In genomic region chr6:109447878-109448555, GRCh38 we compare ENCODE assay signal across 8 cellular contexts. TPM values are rescaled to one million over a fixed set of nuclear protein-coding genes. Genes with fewer than 3 reads are reported as not detected.
A peak's percentile ranks its signal among the peaks of the same experiment; 100 is the strongest.
DNase-seq lines count a peak whose midpoint lies in the region; ATAC-seq and TF ChIP-seq lines count a peak whose summit lies in the region.
"Had no signal": no experiment of that assay in that cellular context is flagged by ENCODE, and none has a peak within 500 bp of the region (broad histone marks: within the 10 kb centered on the region; RNA-seq: fewer than 3 reads in every experiment).

No MANE protein-coding gene starts in this region.

- TF ChIP-seq CTCF in foreskin keratinocyte (conservative IDR thresholded peaks at IDR 0.05) = no peak

- H3K36me3 Mint-ChIP-seq in activated CD8-positive, alpha-beta memory T cell treated with anti-CD3 and anti-CD28 coated beads, Interleukin-2, amount 10 ng/mL, durations not matched to agents 7 days and 5 days = peaks cover 33% of the 10 kb centered on the region

- no peak overlapping the region for H3K23ac ChIP-seq in mesendoderm (ENCODE audit: low read length)

- no peak overlapping the region for H3K4me2 ChIP-seq in mesendoderm (ENCODE audit: low read length)

- no peaks in the 10 kb centered on the region for H3K4me1 ChIP-seq in mesendoderm (ENCODE audit: control insufficient read depth, low read depth, low read length)
- no peaks in the 10 kb centered on the region for H3K4me1 ChIP-seq in foreskin keratinocyte

- H3K27ac ChIP-seq in mesendoderm (ENCODE audit: low read depth, low read length) (no peak overlapping the region), foreskin keratinocyte (no peak overlapping the region)

- H3K79me2 ChIP-seq in mesendoderm (ENCODE audit: control insufficient read depth, insufficient read depth, low read length) = no peaks in the 10 kb centered on the region

- no peak overlapping the region for H3K4me3 Mint-ChIP-seq in activated CD8-positive, alpha-beta memory T cell treated with anti-CD3 and anti-CD28 coated beads, Interleukin-2, amount 10 ng/mL, durations not matched to agents 7 days and 5 days

- H3K27me3 ChIP-seq in mesendoderm (ENCODE audit: insufficient read depth, low read length, poor library complexity) = no peaks in the 10 kb centered on the region
- H3K27me3 ChIP-seq in foreskin keratinocyte = no peaks in the 10 kb centered on the region

- WGBS in mesendoderm (ENCODE audit: extremely low coverage, insufficient coverage, low lambda C conversion rate) = no CpG with 5 or more reads among the region's 8 CpGs

- no peaks in the 10 kb centered on the region for H3K9me3 Mint-ChIP-seq in activated CD8-positive, alpha-beta memory T cell treated with anti-CD3 and anti-CD28 coated beads, Interleukin-2, amount 10 ng/mL, durations not matched to agents 7 days and 5 days (ENCODE audit: low read depth)

- H2BK5ac ChIP-seq in mesendoderm (ENCODE audit: low read length) = no peak overlapping the region

- no peak overlapping the region for H2BK120ac ChIP-seq in mesendoderm (ENCODE audit: low read depth, low read length)

- no peak overlapping the region for H2AK5ac ChIP-seq in mesendoderm (ENCODE audit: low read length)

- H3K4ac ChIP-seq in mesendoderm (ENCODE audit: low read depth, low read length) = no peak overlapping the region

- H3K4me3 ChIP-seq in mesendoderm (ENCODE audit: low read length) = no peak overlapping the region

- H4K8ac ChIP-seq in mesendoderm (ENCODE audit: low read depth, low read length) = no peak overlapping the region

- DNase-seq in ELF-1 (ENCODE audit: low read depth, low spot score) (peak; percentile 26), Kasumi-1 (lab: John Stamatoyannopoulos, UW) (peak; percentile 41 to 47), mesendoderm (peak; percentile 39), foreskin keratinocyte (no peak)
- no peak for DNase-seq in activated CD8-positive, alpha-beta memory T cell treated with anti-CD3 and anti-CD28 coated beads, Interleukin-2, amount 10 ng/mL, durations not matched to agents 7 days and 5 days
- DNase-seq in stimulated activated CD4-positive, alpha-beta T cell treated with anti-CD3 and anti-CD28 coated beads, Interleukin-12 subunit alpha, Interleukin-12 subunit beta, amount 100 ng/mL, for 4 hours = no peak
- DNase-seq: EL had no signal

- no peak overlapping the region for H2BK15ac ChIP-seq in mesendoderm (replicated peaks; ENCODE audit: low read depth)

- no peaks in the 10 kb centered on the region for H3K79me1 ChIP-seq in mesendoderm (ENCODE audit: low read length)

- no peaks in the 10 kb centered on the region for H3K27me3 Mint-ChIP-seq in activated CD8-positive, alpha-beta memory T cell treated with anti-CD3 and anti-CD28 coated beads, Interleukin-2, amount 10 ng/mL, durations not matched to agents 7 days and 5 days

- CTCF ChIA-PET in activated CD8-positive, alpha-beta memory T cell treated with anti-CD3 and anti-CD28 coated beads, Interleukin-2, amount 10 ng/mL, durations not matched to agents 7 days and 5 days (lab: Charles Lee) = interaction anchor here (1.0 to 1.1 kb wide), 2 partner anchors 22 to 65 kb away, joined by 3 to 4 read pairs; no protein-coding TSS in a partner anchor

- H4K5ac ChIP-seq in mesendoderm (ENCODE audit: low read length) = no peak overlapping the region

- no peak for ATAC-seq in activated CD8-positive, alpha-beta memory T cell treated with anti-CD3 and anti-CD28 coated beads, Interleukin-2, amount 10 ng/mL, durations not matched to agents 7 days and 5 days
- no peak for ATAC-seq in GM21723 (IDR thresholded peaks at IDR 0.05; ENCODE audit: unreplicated experiment)
- ATAC-seq in foreskin keratinocyte = no peak

- H3K27ac Mint-ChIP-seq in activated CD8-positive, alpha-beta memory T cell treated with anti-CD3 and anti-CD28 coated beads, Interleukin-2, amount 10 ng/mL, durations not matched to agents 7 days and 5 days = peak overlapping the region; percentile 45

- H3K4me1 Mint-ChIP-seq in activated CD8-positive, alpha-beta memory T cell treated with anti-CD3 and anti-CD28 coated beads, Interleukin-2, amount 10 ng/mL, durations not matched to agents 7 days and 5 days = peaks cover 44% of the 10 kb centered on the region

- no peak overlapping the region for H3K9ac ChIP-seq in mesendoderm (ENCODE audit: low read length)

- H3K18ac ChIP-seq in mesendoderm (ENCODE audit: low read length) = no peak overlapping the region

- H3K36me3 ChIP-seq in mesendoderm (ENCODE audit: control insufficient read depth, insufficient read depth, low read length) = peaks cover 14% of the 10 kb centered on the region

- H3K56ac ChIP-seq in mesendoderm (ENCODE audit: low read length) = no peak overlapping the region

RNA-seq across cellular contexts. Expression of gene SMPD2, which starts 7.5 kb away (rescaled TPM):
- total RNA-seq in activated CD8-positive, alpha-beta memory T cell treated with anti-CD3 and anti-CD28 coated beads, Interleukin-2, amount 10 ng/mL, durations not matched to agents 7 days and 5 days = 10 to 100 TPM; 14.3 to 14.6 TPM
- polyA plus RNA-seq in mesendoderm (2013, experiment 1 of 2) = 5.7 TPM
- polyA plus RNA-seq in mesendoderm (2013, experiment 2 of 2) = 5.5 TPM
- 12.7 and 16.0 TPM in 2 replicates for total RNA-seq in foreskin keratinocyte
- polyA plus RNA-seq in foreskin keratinocyte = 15.5 and 17.3 TPM in 2 replicates

RNA-seq across cellular contexts. Expression of gene MICAL1, which starts 7.6 kb away (rescaled TPM):
- total RNA-seq in activated CD8-positive, alpha-beta memory T cell treated with anti-CD3 and anti-CD28 coated beads, Interleukin-2, amount 10 ng/mL, durations not matched to agents 7 days and 5 days = 10 to 100 TPM; 86.0 to 93.1 TPM
- 17.0 TPM for polyA plus RNA-seq in mesendoderm (2013, experiment 1 of 2)
- polyA plus RNA-seq in mesendoderm (2013, experiment 2 of 2) = 18.8 TPM
- 25.8 and 39.7 TPM in 2 replicates for total RNA-seq in foreskin keratinocyte
- 19.7 and 28.3 TPM in 2 replicates for polyA plus RNA-seq in foreskin keratinocyte

RNA-seq across cellular contexts. Expression of gene PPIL6, which starts 7.6 kb away (rescaled TPM):
- under 1 TPM in 1 of 2 experiments, not detected in 1; 0.21 TPM for total RNA-seq in activated CD8-positive, alpha-beta memory T cell treated with anti-CD3 and anti-CD28 coated beads, Interleukin-2, amount 10 ng/mL, durations not matched to agents 7 days and 5 days
- polyA plus RNA-seq in mesendoderm (2013, experiment 1 of 2) = 0.29 TPM
- polyA plus RNA-seq in mesendoderm (2013, experiment 2 of 2) = 0.29 TPM
- 0.46 and 0.71 TPM in 2 replicates for total RNA-seq in foreskin keratinocyte
- 0.16 and 0.32 TPM in 2 replicates for polyA plus RNA-seq in foreskin keratinocyte

RNA-seq across cellular contexts. Expression of gene ZBTB24, which starts 35.0 kb away (rescaled TPM):
- 10 to 100 TPM; 17.5 to 22.7 TPM for total RNA-seq in activated CD8-positive, alpha-beta memory T cell treated with anti-CD3 and anti-CD28 coated beads, Interleukin-2, amount 10 ng/mL, durations not matched to agents 7 days and 5 days
- 12.4 TPM for polyA plus RNA-seq in mesendoderm (2013, experiment 1 of 2)
- polyA plus RNA-seq in mesendoderm (2013, experiment 2 of 2) = 12.1 TPM
- total RNA-seq in foreskin keratinocyte = 9.8 and 10.4 TPM in 2 replicates
- polyA plus RNA-seq in foreskin keratinocyte = 2.4 and 2.8 TPM in 2 replicates

Comparison
In these comparisons a context has a peak if more than half of its experiments do, and no peak if none do; other contexts are left out.
1. DNase-seq: peak in ELF-1 (single experiment), Kasumi-1 (2 of 2) and mesendoderm (single experiment); none in activated CD8-positive, alpha-beta memory T cell treated with anti-CD3 and anti-CD28 coated beads, Interleukin-2, amount 10 ng/mL, durations not matched to agents 7 days and 5 days (single experiment), stimulated activated CD4-positive, alpha-beta T cell treated with anti-CD3 and anti-CD28 coated beads, Interleukin-12 subunit alpha, Interleukin-12 subunit beta, amount 100 ng/mL, for 4 hours (single experiment) and foreskin keratinocyte (0 of 2).